ENCODE assay signal across 11 cellular contexts in genomic region chr17:40547785-40548478, GRCh38. TPM values are rescaled to one million over a fixed set of nuclear protein-coding genes. Genes with fewer than 3 reads are reported as not detected.
DNase-seq lines count a peak whose midpoint lies in the region; ATAC-seq and TF ChIP-seq lines count a peak whose summit lies in the region.
"Had no signal": no experiment of that assay in that cellular context is flagged by ENCODE, and none has a peak within 500 bp of the region (broad histone marks: within the 10 kb centered on the region; RNA-seq: fewer than 3 reads in every experiment).

No MANE protein-coding gene starts in this region.

- no peaks in the 10 kb centered on the region for H3K27me3 ChIP-seq in adipocyte (replicated peaks; ENCODE audit: control insufficient read depth, insufficient read depth, low read length)
- no peaks in the 10 kb centered on the region for H3K27me3 ChIP-seq in mesenchymal stem cell (ENCODE audit: control insufficient read depth in 1 of 2, insufficient read depth in 1 of 2, low read length in 2 of 2)
- H3K27me3 ChIP-seq in thyroid gland, result no peaks in the 10 kb centered on the region
- H3K27me3 ChIP-seq: left lung, SJSA1 had no signal

- H2BK5ac ChIP-seq in mesenchymal stem cell (ENCODE audit: low read depth, low read length, poor library complexity, severe bottlenecking), result peak overlapping the region; percentile 37

- H3K18ac ChIP-seq in mesenchymal stem cell (ENCODE audit: low read depth in 1 of 2, low read length in 2 of 2), result peak overlapping the region; percentile 41 to 90

- H3K4me1 Mint-ChIP-seq in activated CD8-positive, alpha-beta memory T cell treated with anti-CD3 and anti-CD28 coated beads, Interleukin-2, amount 10 ng/mL, durations not matched to agents 7 days and 5 days, result peaks cover 68% of the 10 kb centered on the region

- no peak overlapping the region for H3K4me2 ChIP-seq in mesenchymal stem cell (ENCODE audit: low read length, poor library complexity, severe bottlenecking)

- peak overlapping the region; percentile 81 for H2AK5ac ChIP-seq in mesenchymal stem cell (ENCODE audit: low read length, severe bottlenecking)

- 95% methylated on average over 2 of the region's 2 CpGs for WGBS in mesenchymal stem cell
- WGBS in thyroid gland, 2 donors, result 86 to 88% methylated on average over 2 of the region's 2 CpGs

- peak overlapping the region; percentile 96 for H4K91ac ChIP-seq in mesenchymal stem cell (ENCODE audit: low read length)

- no peaks in the 10 kb centered on the region for H3K79me1 ChIP-seq in mesenchymal stem cell (replicated peaks; ENCODE audit: low read length, poor library complexity, severe bottlenecking)

- H4K8ac ChIP-seq in mesenchymal stem cell (ENCODE audit: low read length), result peak overlapping the region; percentile 66

- peak overlapping the region; percentile 81 to 96 for H2BK12ac ChIP-seq in mesenchymal stem cell (ENCODE audit: low read length in 2 of 2)

- H3K4me3 ChIP-seq in adipocyte (ENCODE audit: low read length) (no peak overlapping the region), mesenchymal stem cell (ENCODE audit: insufficient read depth in 1 of 2, low read depth in 1 of 2, low read length in 2 of 2) (no peak overlapping the region), thyroid gland (replicated peaks in 1 of 3) (no peak overlapping the region)
- H3K4me3 ChIP-seq: left lung, SJSA1 had no signal

- TF ChIP-seq POLR2A in thyroid gland (IDR thresholded peaks at IDR 0.05), result no peak

- no peaks in the 10 kb centered on the region for H3K27me3 Mint-ChIP-seq in activated CD8-positive, alpha-beta memory T cell treated with anti-CD3 and anti-CD28 coated beads, Interleukin-2, amount 10 ng/mL, durations not matched to agents 7 days and 5 days

- H3K36me3 ChIP-seq in adipocyte (ENCODE audit: control insufficient read depth, insufficient read depth, low read length, severe bottlenecking), result no peaks in the 10 kb centered on the region
- no peaks in the 10 kb centered on the region for H3K36me3 ChIP-seq in mesenchymal stem cell (ENCODE audit: control insufficient read depth in 1 of 2, insufficient read depth in 2 of 2, low read depth in 1 of 2, low read length in 2 of 2)
- H3K36me3 ChIP-seq in thyroid gland, result no peaks in the 10 kb centered on the region
- H3K36me3 ChIP-seq: left lung, SJSA1 had no signal

- DNase-seq in activated CD8-positive, alpha-beta memory T cell treated with anti-CD3 and anti-CD28 coated beads, Interleukin-2, amount 10 ng/mL, durations not matched to agents 7 days and 5 days, result no peak
- no peak for DNase-seq in activated CD8-positive, alpha-beta memory T cell treated with anti-CD3 and anti-CD28 coated beads, Interleukin-2, amount 50 U/mL, for 4 hours
- DNase-seq in adipocyte (ENCODE audit: low read depth) (no peak), mesenchymal stem cell (no peak), thyroid gland (no peak), SK-N-DZ (ENCODE audit: low spot score) (no peak), posterior vena cava (ENCODE audit: low spot score) (no peak)
- DNase-seq in activated CD8-positive, alpha-beta memory T cell treated with anti-CD3 and anti-CD28 coated beads for 24 hours, result no peak
- DNase-seq: C1 segment of cervical spinal cord, left lung had no signal

- peak; percentile 38 for ATAC-seq in activated CD8-positive, alpha-beta memory T cell treated with anti-CD3 and anti-CD28 coated beads, Interleukin-2, amount 10 ng/mL, durations not matched to agents 7 days and 5 days

- no peaks in the 10 kb centered on the region for H3K9me3 Mint-ChIP-seq in activated CD8-positive, alpha-beta memory T cell treated with anti-CD3 and anti-CD28 coated beads, Interleukin-2, amount 10 ng/mL, durations not matched to agents 7 days and 5 days (ENCODE audit: low read depth)

- H3K27ac ChIP-seq in mesenchymal stem cell (ENCODE audit: low read length, poor library complexity, severe bottlenecking) (peak overlapping the region; percentile 44), thyroid gland (peak overlapping the region; percentile 95 to 97 (median 97))
- H3K27ac ChIP-seq: SJSA1 had no signal

- H3K9ac ChIP-seq in adipocyte (ENCODE audit: low read length), result peak overlapping the region; percentile 91
- peak overlapping the region; percentile 86 for H3K9ac ChIP-seq in mesenchymal stem cell (ENCODE audit: low read length)

- H3K27ac Mint-ChIP-seq in activated CD8-positive, alpha-beta memory T cell treated with anti-CD3 and anti-CD28 coated beads, Interleukin-2, amount 10 ng/mL, durations not matched to agents 7 days and 5 days, result peak overlapping the region; percentile 54

- no peak overlapping the region for H2BK15ac ChIP-seq in mesenchymal stem cell (ENCODE audit: low read depth, poor library complexity, severe bottlenecking)

- H3K9me3 ChIP-seq in adipocyte (ENCODE audit: control insufficient read depth, low read length), result no peaks in the 10 kb centered on the region
- no peaks in the 10 kb centered on the region for H3K9me3 ChIP-seq in mesenchymal stem cell (ENCODE audit: control insufficient read depth, low read length)
- H3K9me3 ChIP-seq in thyroid gland, result no peaks in the 10 kb centered on the region
- H3K9me3 ChIP-seq: left lung, SJSA1 had no signal

- no peaks in the 10 kb centered on the region for H3K36me3 Mint-ChIP-seq in activated CD8-positive, alpha-beta memory T cell treated with anti-CD3 and anti-CD28 coated beads, Interleukin-2, amount 10 ng/mL, durations not matched to agents 7 days and 5 days

- intact Hi-C loops in thyroid gland (cut with DNase I) (no loop called here), posterior vena cava (cut with DNase I) (no loop called here)

- H3K4ac ChIP-seq in mesenchymal stem cell (ENCODE audit: low read depth in 1 of 2, low read length in 2 of 2), result peak overlapping the region; percentile 80 to 92

- peak overlapping the region in 1 of 2 experiments; percentile 85 for H3K23ac ChIP-seq in mesenchymal stem cell (ENCODE audit: low read length in 2 of 2)

- peak overlapping the region; percentile 6 for H2AFZ ChIP-seq in mesenchymal stem cell (ENCODE audit: low read depth, low read length)

- peak overlapping the region; percentile 39 for H2BK120ac ChIP-seq in mesenchymal stem cell (ENCODE audit: low read depth, low read length)

- H3K4me1 ChIP-seq in adipocyte (ENCODE audit: control insufficient read depth, insufficient read depth, low read length) (peaks cover 61% of the 10 kb centered on the region), mesenchymal stem cell (ENCODE audit: control insufficient read depth, insufficient read depth, low read depth, low read length) (peaks cover 44% of the 10 kb centered on the region), thyroid gland (peaks cover 59 to 71% of the 10 kb centered on the region in 2 donors)

- CTCF ChIA-PET in activated CD8-positive, alpha-beta memory T cell treated with anti-CD3 and anti-CD28 coated beads, Interleukin-2, amount 10 ng/mL, durations not matched to agents 7 days and 5 days (lab: Charles Lee), result interaction anchor here (0.8 to 27.4 kb wide), 8 partner anchors 9 to 193 kb away, joined by 3 to 447 read pairs (median 6); partner anchors contain the start of genes CCR7 and TOP2A

- peak overlapping the region in 1 of 2 experiments; percentile 75 for H3K14ac ChIP-seq in mesenchymal stem cell (ENCODE audit: low read length in 2 of 2)

- no peak for TF ChIP-seq CTCF in thyroid gland (IDR thresholded peaks at IDR 0.05)

- H3K4me3 Mint-ChIP-seq in activated CD8-positive, alpha-beta memory T cell treated with anti-CD3 and anti-CD28 coated beads, Interleukin-2, amount 10 ng/mL, durations not matched to agents 7 days and 5 days, result no peak overlapping the region

RNA-seq across cellular contexts. Expression of gene CCR7, which starts 17.3 kb away (rescaled TPM):
- 10 to 100 TPM; 43.5 to 83.9 TPM for total RNA-seq in activated CD8-positive, alpha-beta memory T cell treated with anti-CD3 and anti-CD28 coated beads, Interleukin-2, amount 10 ng/mL, durations not matched to agents 7 days and 5 days
- polyA plus RNA-seq in mesenchymal stem cell (2013, experiment 1 of 2), result 0.08 TPM
- 0.14 TPM for polyA plus RNA-seq in mesenchymal stem cell (2013, experiment 2 of 2)
- total RNA-seq in thyroid gland (1 to 10 TPM in 1 of 4 donors, under 1 TPM in 2, not detected in 1; 0.27 to 1.6 (median 0.93) TPM), posterior vena cava (under 1 TPM; 0.46 to 0.62 TPM)
- 0.07 TPM in 1 of 2 replicates, not detected in the other for polyA plus RNA-seq in SK-N-DZ (2014; cell fraction: cytosol; rRNA removed)
- polyA plus RNA-seq in SK-N-DZ (2014; cell fraction: nucleus; rRNA removed), result not detected in 2 replicates
- total RNA-seq: SJSA1 had no signal

RNA-seq across cellular contexts. Expression of gene TNS4, which starts 46.5 kb away (rescaled TPM):
- total RNA-seq in activated CD8-positive, alpha-beta memory T cell treated with anti-CD3 and anti-CD28 coated beads, Interleukin-2, amount 10 ng/mL, durations not matched to agents 7 days and 5 days, result 1 to 10 TPM; 4.2 to 5.8 TPM
- polyA plus RNA-seq in mesenchymal stem cell (2013, experiment 1 of 2), result not detected
- polyA plus RNA-seq in mesenchymal stem cell (2013, experiment 2 of 2), result 0.12 TPM
- 10 to 100 TPM in 2 of 4 donors, 1 to 10 TPM in 2; 5.4 to 24.7 (median 16.2) TPM for total RNA-seq in thyroid gland
- polyA plus RNA-seq in SK-N-DZ (2014; cell fraction: cytosol; rRNA removed), result 0.09 TPM in 1 of 2 replicates, not detected in the other
- not detected in 2 replicates for polyA plus RNA-seq in SK-N-DZ (2014; cell fraction: nucleus; rRNA removed)
- under 1 TPM; 0.14 to 0.38 TPM for total RNA-seq in posterior vena cava
- total RNA-seq: SJSA1 had no signal

Comparison
In these comparisons a context has a peak if more than half of its experiments do, and no peak if none do; other contexts are left out.
1. RNA of gene CCR7, which starts 17.3 kb away (total RNA-seq): 43.5 to 83.9 TPM in activated CD8-positive, alpha-beta memory T cell treated with anti-CD3 and anti-CD28 coated beads, Interleukin-2, amount 10 ng/mL, durations not matched to agents 7 days and 5 days; 0.27 to 1.6 TPM in thyroid gland and 0.46 to 0.62 TPM in posterior vena cava; every median in the first group is over 10 times any median in the second.